In the genomic region with DNA sequence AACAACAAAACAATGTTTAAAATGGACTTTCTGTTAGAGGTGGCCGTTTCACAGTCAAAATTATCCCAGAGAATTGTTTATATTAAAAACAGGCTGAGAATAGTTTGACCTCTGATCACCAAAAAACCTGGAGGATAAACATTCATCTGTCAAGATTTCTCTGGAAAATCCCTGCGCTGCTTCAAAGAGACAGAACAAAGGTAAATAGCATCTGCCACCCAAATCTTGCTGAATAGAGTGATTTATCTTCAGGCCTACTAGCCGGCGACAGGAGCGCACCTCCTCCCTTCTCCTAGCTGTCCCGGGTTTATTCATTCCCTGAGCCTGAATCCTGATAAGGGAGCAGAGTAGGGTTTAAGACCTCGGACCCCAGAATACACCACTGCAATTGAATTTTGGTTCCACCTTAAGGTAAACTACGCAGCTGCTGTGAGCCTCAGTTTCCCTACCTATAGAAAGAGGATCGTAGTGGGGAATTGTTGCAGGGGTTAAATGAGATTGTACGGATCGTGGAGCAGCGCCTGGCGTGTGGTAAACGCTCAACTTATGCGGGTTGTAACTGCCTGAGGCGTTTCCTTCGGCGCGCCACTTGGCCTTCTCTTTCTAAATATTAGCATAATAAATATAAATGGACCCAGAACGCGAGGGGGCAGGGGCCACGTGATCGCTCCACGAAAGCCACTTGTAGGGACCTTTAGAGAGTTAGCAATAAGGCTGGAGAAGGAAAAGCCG, we compare ENCODE assay signal across 8 cellular contexts. TPM values are rescaled to one million over a fixed set of nuclear protein-coding genes. Genes with fewer than 3 reads are reported as not detected.
DNase-seq lines count a peak whose midpoint lies in the region; ATAC-seq and TF ChIP-seq lines count a peak whose summit lies in the region.

No MANE protein-coding gene starts in this region.

- H3K27ac ChIP-seq in vagina, result peak overlapping the region; percentile 100

- intact Hi-C loops in Calu3 (cut with micrococcal nuclease; ENCODE audit: unreplicated experiment), result no loop called here
- intact Hi-C loops in mucosa of descending colon (cut with DNase I, micrococcal nuclease), result loop anchor here in 1 of 2 donors (5.0 kb wide), 1 partner anchor 91 kb away; a partner anchor contains a TSS
- intact Hi-C loops in vagina (cut with DNase I), result no loop called here

- peak overlapping the region; percentile 80 for H3K27ac Mint-ChIP-seq in Calu3 (ENCODE audit: unreplicated experiment)
- peak overlapping the region; percentile 93 for H3K27ac Mint-ChIP-seq in endothelial cell (ENCODE audit: unreplicated experiment)

- H3K4me3 ChIP-seq in mucosa of descending colon (peak overlapping the region; percentile 85), vagina (peak overlapping the region; percentile 82 to 85)

- TF ChIP-seq CTCF in Calu3 (IDR thresholded peaks at IDR 0.05; ENCODE audit: unreplicated experiment) (no peak), endothelial cell (IDR thresholded peaks at IDR 0.05; ENCODE audit: unreplicated experiment) (no peak), mucosa of descending colon (IDR thresholded peaks at IDR 0.05) (no peak), vagina (IDR thresholded peaks at IDR 0.05) (no peak)

- H3K36me3 ChIP-seq in mucosa of descending colon (ENCODE audit: low read depth) (no peaks in the 10 kb centered on the region), vagina (no peaks in the 10 kb centered on the region)

- TF ChIP-seq POLR2A in vagina (IDR thresholded peaks at IDR 0.05), result no peak

- CTCF ChIA-PET in Calu3 (lab: Charles Lee), result interaction anchor here (0.5 kb wide), 1 partner anchor 14 kb away, joined by 3 read pairs; no protein-coding TSS in a partner anchor

- no peaks in the 10 kb centered on the region for H3K27me3 Mint-ChIP-seq in Calu3 (ENCODE audit: unreplicated experiment)
- H3K27me3 Mint-ChIP-seq in endothelial cell (ENCODE audit: unreplicated experiment), result peaks cover 14% of the 10 kb centered on the region

- H3K36me3 Mint-ChIP-seq in Calu3 (ENCODE audit: insufficient read depth, unreplicated experiment) (peaks cover 17% of the 10 kb centered on the region), endothelial cell (ENCODE audit: low read depth, unreplicated experiment) (peaks cover 16% of the 10 kb centered on the region)

- BruUV-seq in Calu3 (replicated peaks; lab: Mats Ljungman, UMichigan), result TSS peak; percentile 90

- DNase-seq in Calu3 (no peak), M059J (ENCODE audit: low read depth) (peak; percentile 68), SKM-1 (lab: John Stamatoyannopoulos, UW; ENCODE audit: unreplicated experiment) (peak; percentile 29), endothelial cell (ENCODE audit: low spot score) (no peak), mucosa of descending colon (peak in 1 of 3 donors; percentile 73), vagina (ENCODE audit: extremely low spot score in 2 of 2) (no peak), AG08395 (ENCODE audit: low spot score) (no peak)

- no peaks in the 10 kb centered on the region for H3K9me3 Mint-ChIP-seq in Calu3 (ENCODE audit: low read depth, unreplicated experiment)
- no peaks in the 10 kb centered on the region for H3K9me3 Mint-ChIP-seq in endothelial cell (ENCODE audit: unreplicated experiment)

- H3K4me1 ChIP-seq in mucosa of descending colon (ENCODE audit: low read depth) (peaks cover 15% of the 10 kb centered on the region), vagina (peaks cover 22% of the 10 kb centered on the region)

- H3K4me1 Mint-ChIP-seq in Calu3 (ENCODE audit: low read depth, unreplicated experiment), result peaks cover 10% of the 10 kb centered on the region
- peaks cover 32% of the 10 kb centered on the region for H3K4me1 Mint-ChIP-seq in endothelial cell (ENCODE audit: unreplicated experiment)

- no peaks in the 10 kb centered on the region for H3K27me3 ChIP-seq in vagina

- H3K9me3 ChIP-seq in mucosa of descending colon (no peaks in the 10 kb centered on the region), vagina (no peaks in the 10 kb centered on the region)

- peak; percentile 32 for ATAC-seq in GM19455 (IDR thresholded peaks at IDR 0.05; ENCODE audit: unreplicated experiment)
- ATAC-seq in mucosa of descending colon, result peak; percentile 11

- H3K4me3 Mint-ChIP-seq in Calu3 (ENCODE audit: low read depth, unreplicated experiment), result peak overlapping the region; percentile 75
- peak overlapping the region; percentile 93 for H3K4me3 Mint-ChIP-seq in endothelial cell (ENCODE audit: unreplicated experiment)

RNA-seq across cellular contexts. Expression of a gene that starts 0.5 kb away (rescaled TPM):
- total RNA-seq in Calu3 (2022), result 16.0 and 17.7 TPM in 2 replicates
- 27.2 and 36.8 TPM in 2 replicates for total RNA-seq in M059J (2014; rRNA removed; shearing (Covaris generic))
- 44.1 TPM for total RNA-seq in endothelial cell (ENCODE audit: unreplicated experiment)
- 10 to 100 TPM; 10.1 to 22.0 (median 11.3) TPM for total RNA-seq in mucosa of descending colon
- 15.2 TPM for total RNA-seq in vagina

Comparison
In these comparisons a context has a peak if more than half of its experiments do, and no peak if none do; other contexts are left out.
1. DNase-seq: peak in M059J (single experiment) and SKM-1 (single experiment); none in Calu3 (single experiment), endothelial cell (single experiment), vagina (0 of 2) and AG08395 (single experiment).